Comparison of ENCODE assay signal across 1 cellular context in the genomic region with DNA sequence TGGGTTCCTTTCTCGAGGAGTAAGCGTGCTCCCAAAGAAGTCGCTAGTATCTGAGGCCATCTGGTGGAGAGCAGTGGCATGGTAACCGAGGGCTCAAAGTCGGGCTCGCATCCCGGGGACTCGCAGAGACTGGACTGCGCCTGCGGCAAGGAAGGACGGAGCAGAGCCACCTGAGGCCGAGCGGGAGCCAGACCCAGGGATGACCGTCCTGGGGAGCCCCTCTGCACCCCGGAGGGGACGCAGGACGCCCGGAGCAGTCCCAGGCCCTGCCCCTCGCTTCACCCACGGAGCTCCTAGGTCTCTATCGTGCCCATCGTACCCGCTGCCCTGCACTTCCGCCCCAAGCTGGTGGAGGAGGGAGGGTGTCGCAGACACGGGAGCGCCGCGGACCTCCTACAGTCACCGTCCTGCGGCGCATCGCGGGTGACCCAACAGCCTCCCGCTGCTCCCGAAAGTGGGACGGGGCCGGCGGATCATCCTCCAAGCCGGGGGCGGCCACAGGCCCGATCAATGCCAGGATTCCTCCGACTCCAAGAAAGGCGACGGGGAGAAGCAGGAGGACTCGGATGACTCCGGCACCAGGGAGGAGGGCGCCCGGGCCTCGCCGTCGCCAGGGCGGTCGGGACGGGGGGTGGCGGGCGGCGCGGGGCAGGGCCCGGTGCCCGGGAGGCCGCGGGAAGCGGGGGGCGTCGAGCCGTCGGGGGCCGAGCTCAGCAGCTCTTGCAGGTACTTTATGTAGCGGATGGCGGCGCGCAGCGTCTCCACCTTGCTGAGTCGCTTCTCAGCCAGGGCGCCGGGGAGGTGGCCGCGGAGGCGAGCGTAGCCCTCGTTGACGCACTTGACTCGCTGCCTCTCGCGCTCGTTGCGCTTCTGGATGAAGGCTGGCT.
TF ChIP-seq lines count a peak whose summit lies in the region.

No MANE protein-coding gene starts in this region.

TF ChIP-seq in HEK293, 187 proteins besides CTCF, POLR2A, EP300 and RAD21 (continued from another document and continues in another):
- TF ChIP-seq, protein P1, sequence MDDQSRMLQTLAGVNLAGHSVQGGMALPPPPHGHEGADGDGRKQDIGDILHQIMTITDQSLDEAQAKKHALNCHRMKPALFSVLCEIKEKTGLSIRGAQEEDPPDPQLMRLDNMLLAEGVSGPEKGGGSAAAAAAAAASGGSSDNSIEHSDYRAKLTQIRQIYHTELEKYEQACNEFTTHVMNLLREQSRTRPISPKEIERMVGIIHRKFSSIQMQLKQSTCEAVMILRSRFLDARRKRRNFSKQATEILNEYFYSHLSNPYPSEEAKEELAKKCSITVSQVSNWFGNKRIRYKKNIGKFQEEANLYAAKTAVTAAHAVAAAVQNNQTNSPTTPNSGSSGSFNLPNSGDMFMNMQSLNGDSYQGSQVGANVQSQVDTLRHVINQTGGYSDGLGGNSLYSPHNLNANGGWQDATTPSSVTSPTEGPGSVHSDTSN (CRISPR knock-in tag; IDR thresholded peaks at IDR 0.05): no peak
- no peak for TF ChIP-seq ZNF132 (tag by site-specific recombination; IDR thresholded peaks at IDR 0.05; ENCODE audit: borderline replicate concordance)
- TF ChIP-seq ZFP37 (tag by site-specific recombination; IDR thresholded peaks at IDR 0.05): peak; percentile 90
- TF ChIP-seq, protein P2, sequence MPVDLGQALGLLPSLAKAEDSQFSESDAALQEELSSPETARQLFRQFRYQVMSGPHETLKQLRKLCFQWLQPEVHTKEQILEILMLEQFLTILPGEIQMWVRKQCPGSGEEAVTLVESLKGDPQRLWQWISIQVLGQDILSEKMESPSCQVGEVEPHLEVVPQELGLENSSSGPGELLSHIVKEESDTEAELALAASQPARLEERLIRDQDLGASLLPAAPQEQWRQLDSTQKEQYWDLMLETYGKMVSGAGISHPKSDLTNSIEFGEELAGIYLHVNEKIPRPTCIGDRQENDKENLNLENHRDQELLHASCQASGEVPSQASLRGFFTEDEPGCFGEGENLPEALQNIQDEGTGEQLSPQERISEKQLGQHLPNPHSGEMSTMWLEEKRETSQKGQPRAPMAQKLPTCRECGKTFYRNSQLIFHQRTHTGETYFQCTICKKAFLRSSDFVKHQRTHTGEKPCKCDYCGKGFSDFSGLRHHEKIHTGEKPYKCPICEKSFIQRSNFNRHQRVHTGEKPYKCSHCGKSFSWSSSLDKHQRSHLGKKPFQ (tag by site-specific recombination; IDR thresholded peaks at IDR 0.05): no peak
- no peak for TF ChIP-seq SP3 (tag by site-specific recombination; IDR thresholded peaks at IDR 0.05)
- peak; percentile 30; the same call in 1 of the 2 replicates for TF ChIP-seq ZSCAN30 (tag by site-specific recombination; IDR thresholded peaks at IDR 0.05)
- no peak for TF ChIP-seq ZFP41 (tag by site-specific recombination; IDR thresholded peaks at IDR 0.05; ENCODE audit: borderline replicate concordance)
- TF ChIP-seq ZNF354C (tag by site-specific recombination; IDR thresholded peaks at IDR 0.05; ENCODE audit: borderline replicate concordance, low read depth): no peak
- TF ChIP-seq SALL2 (tag by site-specific recombination; IDR thresholded peaks at IDR 0.05; ENCODE audit: borderline replicate concordance): no peak
- no peak for TF ChIP-seq HOXA7 (CRISPR knock-in tag; IDR thresholded peaks at IDR 0.05; ENCODE audit: borderline replicate concordance)
- no peak for TF ChIP-seq ZNF10 (tag by site-specific recombination; IDR thresholded peaks at IDR 0.05)
- TF ChIP-seq ZNF624 (tag by site-specific recombination; IDR thresholded peaks at IDR 0.05): no peak
- TF ChIP-seq, protein P3, sequence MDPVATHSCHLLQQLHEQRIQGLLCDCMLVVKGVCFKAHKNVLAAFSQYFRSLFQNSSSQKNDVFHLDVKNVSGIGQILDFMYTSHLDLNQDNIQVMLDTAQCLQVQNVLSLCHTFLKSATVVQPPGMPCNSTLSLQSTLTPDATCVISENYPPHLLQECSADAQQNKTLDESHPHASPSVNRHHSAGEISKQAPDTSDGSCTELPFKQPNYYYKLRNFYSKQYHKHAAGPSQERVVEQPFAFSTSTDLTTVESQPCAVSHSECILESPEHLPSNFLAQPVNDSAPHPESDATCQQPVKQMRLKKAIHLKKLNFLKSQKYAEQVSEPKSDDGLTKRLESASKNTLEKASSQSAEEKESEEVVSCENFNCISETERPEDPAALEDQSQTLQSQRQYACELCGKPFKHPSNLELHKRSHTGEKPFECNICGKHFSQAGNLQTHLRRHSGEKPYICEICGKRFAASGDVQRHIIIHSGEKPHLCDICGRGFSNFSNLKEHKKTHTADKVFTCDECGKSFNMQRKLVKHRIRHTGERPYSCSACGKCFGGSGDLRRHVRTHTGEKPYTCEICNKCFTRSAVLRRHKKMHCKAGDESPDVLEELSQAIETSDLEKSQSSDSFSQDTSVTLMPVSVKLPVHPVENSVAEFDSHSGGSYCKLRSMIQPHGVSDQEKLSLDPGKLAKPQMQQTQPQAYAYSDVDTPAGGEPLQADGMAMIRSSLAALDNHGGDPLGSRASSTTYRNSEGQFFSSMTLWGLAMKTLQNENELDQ (tag by site-specific recombination; IDR thresholded peaks at IDR 0.05; ENCODE audit: low read depth): no peak
- TF ChIP-seq, protein P4, sequence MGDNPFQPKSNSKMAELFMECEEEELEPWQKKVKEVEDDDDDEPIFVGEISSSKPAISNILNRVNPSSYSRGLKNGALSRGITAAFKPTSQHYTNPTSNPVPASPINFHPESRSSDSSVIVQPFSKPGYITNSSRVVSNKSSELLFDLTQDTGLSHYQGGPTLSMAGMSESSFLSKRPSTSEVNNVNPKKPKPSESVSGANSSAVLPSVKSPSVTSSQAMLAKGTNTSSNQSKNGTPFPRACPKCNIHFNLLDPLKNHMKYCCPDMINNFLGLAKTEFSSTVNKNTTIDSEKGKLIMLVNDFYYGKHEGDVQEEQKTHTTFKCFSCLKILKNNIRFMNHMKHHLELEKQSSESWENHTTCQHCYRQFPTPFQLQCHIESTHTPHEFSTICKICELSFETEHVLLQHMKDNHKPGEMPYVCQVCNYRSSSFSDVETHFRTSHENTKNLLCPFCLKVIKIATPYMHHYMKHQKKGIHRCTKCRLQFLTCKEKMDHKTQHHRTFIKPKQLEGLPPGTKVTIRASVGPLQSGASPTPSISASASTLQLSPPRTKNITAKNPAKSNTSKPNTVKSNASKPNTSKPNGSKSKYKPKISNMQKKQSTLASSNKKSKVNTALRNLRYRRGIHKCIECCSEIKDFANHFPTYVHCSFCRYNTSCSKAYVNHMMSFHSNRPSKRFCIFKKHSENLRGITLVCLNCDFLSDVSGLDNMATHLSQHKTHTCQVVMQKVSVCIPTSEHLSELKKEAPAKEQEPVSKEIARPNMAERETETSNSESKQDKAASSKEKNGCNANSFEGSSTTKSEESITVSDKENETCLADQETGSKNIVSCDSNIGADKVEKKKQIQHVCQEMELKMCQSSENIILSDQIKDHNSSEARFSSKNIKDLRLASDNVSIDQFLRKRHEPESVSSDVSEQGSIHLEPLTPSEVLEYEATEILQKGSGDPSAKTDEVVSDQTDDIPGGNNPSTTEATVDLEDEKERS (tag by site-specific recombination; IDR thresholded peaks at IDR 0.05): no peak
- no peak for TF ChIP-seq ZNF274 (IDR thresholded peaks at IDR 0.05; ENCODE audit: low read length)
- TF ChIP-seq ZNF274 (tag by site-specific recombination; IDR thresholded peaks at IDR 0.05; ENCODE audit: borderline replicate concordance): no peak
- TF ChIP-seq ZBTB21 (tag by site-specific recombination; IDR thresholded peaks at IDR 0.05): no peak
- no peak for TF ChIP-seq ZNF747 (tag by site-specific recombination; IDR thresholded peaks at IDR 0.05)
- no peak for TF ChIP-seq KLF7 (tag by site-specific recombination; IDR thresholded peaks at IDR 0.05; ENCODE audit: borderline replicate concordance)
- TF ChIP-seq OSR2 (tag by site-specific recombination; IDR thresholded peaks at IDR 0.05): no peak
- TF ChIP-seq SCRT1 (tag by site-specific recombination; IDR thresholded peaks at IDR 0.05; ENCODE audit: borderline replicate concordance): no peak
- TF ChIP-seq ZNF324 (tag by site-specific recombination; IDR thresholded peaks at IDR 0.05): no peak
- TF ChIP-seq ZNF623 (tag by site-specific recombination; IDR thresholded peaks at IDR 0.05): no peak
- no peak for TF ChIP-seq ZSCAN16 (tag by site-specific recombination; IDR thresholded peaks at IDR 0.05)
- TF ChIP-seq ZNF341 (tag by site-specific recombination; IDR thresholded peaks at IDR 0.05; ENCODE audit: low read depth): peak; percentile 100
- TF ChIP-seq ZBTB8A (tag by site-specific recombination; IDR thresholded peaks at IDR 0.05): peak; percentile 51
- no peak for TF ChIP-seq ZBTB7A (tag by site-specific recombination; IDR thresholded peaks at IDR 0.05; ENCODE audit: low read depth)
- no peak for TF ChIP-seq OVOL3 (tag by site-specific recombination; IDR thresholded peaks at IDR 0.05)
- TF ChIP-seq, protein P5, sequence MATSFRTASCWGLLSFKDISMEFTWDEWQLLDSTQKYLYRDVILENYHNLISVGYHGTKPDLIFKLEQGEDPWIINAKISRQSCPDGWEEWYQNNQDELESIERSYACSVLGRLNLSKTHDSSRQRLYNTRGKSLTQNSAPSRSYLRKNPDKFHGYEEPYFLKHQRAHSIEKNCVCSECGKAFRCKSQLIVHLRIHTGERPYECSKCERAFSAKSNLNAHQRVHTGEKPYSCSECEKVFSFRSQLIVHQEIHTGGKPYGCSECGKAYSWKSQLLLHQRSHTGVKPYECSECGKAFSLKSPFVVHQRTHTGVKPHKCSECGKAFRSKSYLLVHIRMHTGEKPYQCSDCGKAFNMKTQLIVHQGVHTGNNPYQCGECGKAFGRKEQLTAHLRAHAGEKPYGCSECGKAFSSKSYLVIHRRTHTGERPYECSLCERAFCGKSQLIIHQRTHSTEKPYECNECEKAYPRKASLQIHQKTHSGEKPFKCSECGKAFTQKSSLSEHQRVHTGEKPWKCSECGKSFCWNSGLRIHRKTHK (tag by site-specific recombination; IDR thresholded peaks at IDR 0.05): no peak
- TF ChIP-seq, protein P6, sequence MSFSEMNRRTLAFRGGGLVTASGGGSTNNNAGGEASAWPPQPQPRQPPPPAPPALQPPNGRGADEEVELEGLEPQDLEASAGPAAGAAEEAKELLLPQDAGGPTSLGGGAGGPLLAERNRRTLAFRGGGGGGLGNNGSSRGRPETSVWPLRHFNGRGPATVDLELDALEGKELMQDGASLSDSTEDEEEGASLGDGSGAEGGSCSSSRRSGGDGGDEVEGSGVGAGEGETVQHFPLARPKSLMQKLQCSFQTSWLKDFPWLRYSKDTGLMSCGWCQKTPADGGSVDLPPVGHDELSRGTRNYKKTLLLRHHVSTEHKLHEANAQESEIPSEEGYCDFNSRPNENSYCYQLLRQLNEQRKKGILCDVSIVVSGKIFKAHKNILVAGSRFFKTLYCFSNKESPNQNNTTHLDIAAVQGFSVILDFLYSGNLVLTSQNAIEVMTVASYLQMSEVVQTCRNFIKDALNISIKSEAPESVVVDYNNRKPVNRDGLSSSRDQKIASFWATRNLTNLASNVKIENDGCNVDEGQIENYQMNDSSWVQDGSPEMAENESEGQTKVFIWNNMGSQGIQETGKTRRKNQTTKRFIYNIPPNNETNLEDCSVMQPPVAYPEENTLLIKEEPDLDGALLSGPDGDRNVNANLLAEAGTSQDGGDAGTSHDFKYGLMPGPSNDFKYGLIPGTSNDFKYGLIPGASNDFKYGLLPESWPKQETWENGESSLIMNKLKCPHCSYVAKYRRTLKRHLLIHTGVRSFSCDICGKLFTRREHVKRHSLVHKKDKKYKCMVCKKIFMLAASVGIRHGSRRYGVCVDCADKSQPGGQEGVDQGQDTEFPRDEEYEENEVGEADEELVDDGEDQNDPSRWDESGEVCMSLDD (tag by site-specific recombination; IDR thresholded peaks at IDR 0.05): peak; percentile 44; the same call in 1 of the 2 replicates
- peak; percentile 45; the same call in 1 of the 2 replicates for TF ChIP-seq WT1 (tag by site-specific recombination; IDR thresholded peaks at IDR 0.05)
- TF ChIP-seq, protein P7, sequence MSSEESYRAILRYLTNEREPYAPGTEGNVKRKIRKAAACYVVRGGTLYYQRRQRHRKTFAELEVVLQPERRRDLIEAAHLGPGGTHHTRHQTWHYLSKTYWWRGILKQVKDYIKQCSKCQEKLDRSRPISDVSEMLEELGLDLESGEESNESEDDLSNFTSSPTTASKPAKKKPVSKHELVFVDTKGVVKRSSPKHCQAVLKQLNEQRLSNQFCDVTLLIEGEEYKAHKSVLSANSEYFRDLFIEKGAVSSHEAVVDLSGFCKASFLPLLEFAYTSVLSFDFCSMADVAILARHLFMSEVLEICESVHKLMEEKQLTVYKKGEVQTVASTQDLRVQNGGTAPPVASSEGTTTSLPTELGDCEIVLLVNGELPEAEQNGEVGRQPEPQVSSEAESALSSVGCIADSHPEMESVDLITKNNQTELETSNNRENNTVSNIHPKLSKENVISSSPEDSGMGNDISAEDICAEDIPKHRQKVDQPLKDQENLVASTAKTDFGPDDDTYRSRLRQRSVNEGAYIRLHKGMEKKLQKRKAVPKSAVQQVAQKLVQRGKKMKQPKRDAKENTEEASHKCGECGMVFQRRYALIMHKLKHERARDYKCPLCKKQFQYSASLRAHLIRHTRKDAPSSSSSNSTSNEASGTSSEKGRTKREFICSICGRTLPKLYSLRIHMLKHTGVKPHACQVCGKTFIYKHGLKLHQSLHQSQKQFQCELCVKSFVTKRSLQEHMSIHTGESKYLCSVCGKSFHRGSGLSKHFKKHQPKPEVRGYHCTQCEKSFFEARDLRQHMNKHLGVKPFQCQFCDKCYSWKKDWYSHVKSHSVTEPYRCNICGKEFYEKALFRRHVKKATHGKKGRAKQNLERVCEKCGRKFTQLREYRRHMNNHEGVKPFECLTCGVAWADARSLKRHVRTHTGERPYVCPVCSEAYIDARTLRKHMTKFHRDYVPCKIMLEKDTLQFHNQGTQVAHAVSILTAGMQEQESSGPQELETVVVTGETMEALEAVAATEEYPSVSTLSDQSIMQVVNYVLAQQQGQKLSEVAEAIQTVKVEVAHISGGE (tag by site-specific recombination; conservative IDR thresholded peaks at IDR 0.05; ENCODE audit: low read depth): no peak; the same call in none of the 2 replicates
- no peak for TF ChIP-seq ZNF184 (tag by site-specific recombination; IDR thresholded peaks at IDR 0.05)
- no peak for TF ChIP-seq ZNF529 (tag by site-specific recombination; IDR thresholded peaks at IDR 0.05; ENCODE audit: insufficient replicate concordance)
- TF ChIP-seq, protein P8, sequence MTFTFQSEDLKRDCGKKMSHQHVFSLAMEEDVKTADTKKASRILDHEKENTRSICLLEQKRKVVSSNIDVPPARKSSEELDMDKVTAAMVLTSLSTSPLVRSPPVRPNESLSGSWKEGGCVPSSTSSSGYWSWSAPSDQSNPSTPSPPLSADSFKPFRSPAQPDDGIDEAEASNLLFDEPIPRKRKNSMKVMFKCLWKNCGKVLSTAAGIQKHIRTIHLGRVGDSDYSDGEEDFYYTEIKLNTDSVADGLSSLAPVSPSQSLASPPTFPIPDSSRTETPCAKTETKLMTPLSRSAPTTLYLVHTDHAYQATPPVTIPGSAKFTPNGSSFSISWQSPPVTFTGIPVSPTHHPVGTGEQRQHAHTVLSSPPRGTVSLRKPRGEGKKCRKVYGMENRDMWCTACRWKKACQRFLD (tag by site-specific recombination; IDR thresholded peaks at IDR 0.05): no peak
- no peak for TF ChIP-seq ZNF138 (tag by site-specific recombination; IDR thresholded peaks at IDR 0.05; ENCODE audit: borderline replicate concordance)
- TF ChIP-seq GLI2 (tag by site-specific recombination; IDR thresholded peaks at IDR 0.05; ENCODE audit: borderline replicate concordance, low read depth): no peak
- no peak for TF ChIP-seq ZNF394 (tag by site-specific recombination; IDR thresholded peaks at IDR 0.05; ENCODE audit: borderline replicate concordance)
